Comparison of ENCODE assay signal across 9 cellular contexts in genomic region chr4:75514949-75515612, GRCh38. TPM values are rescaled to one million over a fixed set of nuclear protein-coding genes. Genes with fewer than 3 reads are reported as not detected.
A peak's percentile ranks its signal among the peaks of the same experiment; 100 is the strongest.
DNase-seq lines count a peak whose midpoint lies in the region; ATAC-seq and TF ChIP-seq lines count a peak whose summit lies in the region.
"Had no signal": no experiment of that assay in that cellular context is flagged by ENCODE, and none has a peak within 500 bp of the region (broad histone marks: within the 10 kb centered on the region; RNA-seq: fewer than 3 reads in every experiment).

No MANE protein-coding gene starts in this region.

- peak overlapping the region; percentile 92 for H3K27ac ChIP-seq in right cardiac atrium (ENCODE audit: low read length)

- no peak overlapping the region for H3K4me3 Mint-ChIP-seq in activated CD8-positive, alpha-beta T cell treated with anti-CD3 and anti-CD28 coated beads for 36 hours

- no peak for TF ChIP-seq CTCF in activated CD8-positive, alpha-beta T cell treated with anti-CD3 and anti-CD28 coated beads for 36 hours (IDR thresholded peaks at IDR 0.05)

- no peaks in the 10 kb centered on the region for H3K9me3 ChIP-seq in right cardiac atrium (ENCODE audit: control insufficient read depth, low read length)

- 47% methylated on average over 9 of the region's 9 CpGs for WGBS in right cardiac atrium

- peak overlapping the region; percentile 94 for H3K27ac Mint-ChIP-seq in activated CD8-positive, alpha-beta T cell treated with anti-CD3 and anti-CD28 coated beads for 36 hours

- peaks cover 45% of the 10 kb centered on the region for H3K4me1 Mint-ChIP-seq in activated CD8-positive, alpha-beta T cell treated with anti-CD3 and anti-CD28 coated beads for 36 hours (ENCODE audit: low read depth)

- H3K36me3 Mint-ChIP-seq in activated CD8-positive, alpha-beta T cell treated with anti-CD3 and anti-CD28 coated beads for 36 hours (ENCODE audit: low read depth), result peaks cover 36% of the 10 kb centered on the region

- no peaks in the 10 kb centered on the region for H3K27me3 ChIP-seq in right cardiac atrium (ENCODE audit: control insufficient read depth, insufficient read depth)

- intact Hi-C loops in activated CD8-positive, alpha-beta T cell treated with anti-CD3 and anti-CD28 coated beads for 36 hours (cut with micrococcal nuclease), result loop anchor here (1.0 kb wide), 1 partner anchor 158 kb away; the partner anchor contains the start of gene G3BP2
- intact Hi-C loops in right cardiac atrium (cut with DNase I), result no loop called here

- peak; percentile 12 for DNase-seq in activated naive CD4-positive, alpha-beta T cell treated with Interleukin-2 at 50 U/mL for 16 hours
- no peak for DNase-seq in activated naive CD4-positive, alpha-beta T cell treated with anti-CD3 and anti-CD28 coated beads, Interleukin-2, amount 50 U/mL, for 16 hours
- peak; percentile 42 for DNase-seq in activated CD8-positive, alpha-beta T cell treated with anti-CD3 and anti-CD28 coated beads for 36 hours
- DNase-seq in right cardiac atrium, result no peak
- DNase-seq in stimulated activated naive CD8-positive, alpha-beta T cell treated with anti-CD3 and anti-CD28 coated beads, Interleukin-15, Interleukin-2, amounts not matched to agents 100 U/mL and 50 U/mL, for 24 hours, result peak; percentile 8
- DNase-seq in NCI-H1417 treated with DMSO at 0.1 percent for 48 hours (lab: John Stamatoyannopoulos, UW), result no peak
- DNase-seq in HEK293T (ENCODE audit: extremely low spot score), result no peak

- ATAC-seq in HG03432 (IDR thresholded peaks at IDR 0.05; ENCODE audit: unreplicated experiment) (peak; percentile 4), right cardiac atrium (peak in 1 of 2 donors; percentile 1)
- no peak for ATAC-seq in activated CD8-positive, alpha-beta T cell treated with anti-CD3 and anti-CD28 coated beads for 36 hours
- ATAC-seq in stimulated activated naive CD8-positive, alpha-beta T cell treated with anti-CD3 and anti-CD28 coated beads, Interleukin-15, Interleukin-2, amounts not matched to agents 100 U/mL and 50 U/mL, for 24 hours, result no peak

- H3K27me3 Mint-ChIP-seq in activated CD8-positive, alpha-beta T cell treated with anti-CD3 and anti-CD28 coated beads for 36 hours, result no peaks in the 10 kb centered on the region

- H3K9me3 Mint-ChIP-seq in activated CD8-positive, alpha-beta T cell treated with anti-CD3 and anti-CD28 coated beads for 36 hours, result no peaks in the 10 kb centered on the region

- POLR2A ChIA-PET in activated CD8-positive, alpha-beta T cell treated with anti-CD3 and anti-CD28 coated beads for 36 hours (lab: Charles Lee), result interaction anchor here (0.8 to 1.5 kb wide), 6 partner anchors 13 to 209 kb away, joined by 3 to 7 read pairs (median 4); partner anchors contain the start of gene USO1
- POLR2A ChIA-PET in HEK293T (lab: Yijun Ruan, JAX), result interaction anchor here (0.8 to 2.1 kb wide), 12 partner anchors 8 to 580 kb away, joined by 3 to 12 read pairs (median 4); partner anchors contain the start of gene ODAPH

- no peaks in the 10 kb centered on the region for H3K4me1 ChIP-seq in right cardiac atrium (ENCODE audit: control insufficient read depth, insufficient read depth, low read length)

- peak overlapping the region; percentile 86 for H3K4me3 ChIP-seq in right cardiac atrium (ENCODE audit: low read length)

- CTCF ChIA-PET in activated CD8-positive, alpha-beta T cell treated with anti-CD3 and anti-CD28 coated beads for 36 hours (lab: Charles Lee), result interaction anchor here (0.6 to 3.0 kb wide), 3 partner anchors 12 to 333 kb away, joined by 3 to 12 read pairs (median 11); partner anchors contain the start of gene USO1
- CTCF ChIA-PET in HEK293T (lab: Yijun Ruan, JAX), result interaction anchor here (1.3 kb wide), 1 partner anchor 27 kb away, joined by 3 read pairs; no protein-coding TSS in a partner anchor

TF ChIP-seq in HEK293T, 16 proteins besides CTCF, POLR2A, EP300 and RAD21:
- TF ChIP-seq LEF1 (IDR thresholded peaks at IDR 0.05; ENCODE audit: borderline replicate concordance) (no peak), L3MBTL2 (conservative IDR thresholded peaks at IDR 0.05) (no peak), FOXA1 (IDR thresholded peaks at IDR 0.05) (no peak), FOXK2 (IDR thresholded peaks at IDR 0.05) (no peak), ZNF384 (IDR thresholded peaks at IDR 0.05) (no peak), ARNT (IDR thresholded peaks at IDR 0.05) (no peak), SUZ12 (IDR thresholded peaks at IDR 0.05) (no peak), CTBP1 (IDR thresholded peaks at IDR 0.05; ENCODE audit: borderline replicate concordance) (no peak), HDGF (IDR thresholded peaks at IDR 0.05; ENCODE audit: borderline replicate concordance) (no peak), ELF4 (IDR thresholded peaks at IDR 0.05) (no peak), BHLHE40 (IDR thresholded peaks at IDR 0.05; ENCODE audit: borderline replicate concordance) (no peak), FOXM1 (IDR thresholded peaks at IDR 0.05; ENCODE audit: borderline replicate concordance) (no peak), TARDBP (IDR thresholded peaks at IDR 0.05) (no peak), NFRKB (IDR thresholded peaks at IDR 0.05) (no peak), SP1 (IDR thresholded peaks at IDR 0.05) (no peak)
- TF ChIP-seq, protein P1, sequence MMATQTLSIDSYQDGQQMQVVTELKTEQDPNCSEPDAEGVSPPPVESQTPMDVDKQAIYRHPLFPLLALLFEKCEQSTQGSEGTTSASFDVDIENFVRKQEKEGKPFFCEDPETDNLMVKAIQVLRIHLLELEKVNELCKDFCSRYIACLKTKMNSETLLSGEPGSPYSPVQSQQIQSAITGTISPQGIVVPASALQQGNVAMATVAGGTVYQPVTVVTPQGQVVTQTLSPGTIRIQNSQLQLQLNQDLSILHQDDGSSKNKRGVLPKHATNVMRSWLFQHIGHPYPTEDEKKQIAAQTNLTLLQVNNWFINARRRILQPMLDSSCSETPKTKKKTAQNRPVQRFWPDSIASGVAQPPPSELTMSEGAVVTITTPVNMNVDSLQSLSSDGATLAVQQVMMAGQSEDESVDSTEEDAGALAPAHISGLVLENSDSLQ (IDR thresholded peaks at IDR 0.05), result no peak

RNA-seq across cellular contexts. Expression of gene THAP6, which starts 0.8 kb away (rescaled TPM):
- 10 to 100 TPM; 16.6 to 19.1 TPM for total RNA-seq in activated CD8-positive, alpha-beta T cell treated with anti-CD3 and anti-CD28 coated beads for 36 hours
- total RNA-seq in right cardiac atrium, result 10 to 100 TPM; 13.9 to 21.7 (median 19.2) TPM
- polyA plus RNA-seq in right cardiac atrium, result 8.5 TPM

RNA-seq across cellular contexts. Expression of gene RCHY1, which starts 0.9 kb away (rescaled TPM):
- total RNA-seq in activated CD8-positive, alpha-beta T cell treated with anti-CD3 and anti-CD28 coated beads for 36 hours, result 10 to 100 TPM; 33.1 to 33.3 TPM
- 10 to 100 TPM; 40.9 to 56.7 (median 49.2) TPM for total RNA-seq in right cardiac atrium
- polyA plus RNA-seq in right cardiac atrium, result 26.1 TPM

RNA-seq across cellular contexts. Expression of gene ODAPH, which starts 40.8 kb away (rescaled TPM):
- total RNA-seq in activated CD8-positive, alpha-beta T cell treated with anti-CD3 and anti-CD28 coated beads for 36 hours, result not detected
- not detected for total RNA-seq in right cardiac atrium
- not detected for polyA plus RNA-seq in right cardiac atrium
- total RNA-seq: glomerular endothelial cell had no signal

Comparison
In these comparisons a context has a peak if more than half of its experiments do, and no peak if none do; other contexts are left out.
1. DNase-seq: peak in activated naive CD4-positive, alpha-beta T cell treated with Interleukin-2 at 50 U/mL for 16 hours (single experiment), activated CD8-positive, alpha-beta T cell treated with anti-CD3 and anti-CD28 coated beads for 36 hours (single experiment) and stimulated activated naive CD8-positive, alpha-beta T cell treated with anti-CD3 and anti-CD28 coated beads, Interleukin-15, Interleukin-2, amounts not matched to agents 100 U/mL and 50 U/mL, for 24 hours (single experiment); none in activated naive CD4-positive, alpha-beta T cell treated with anti-CD3 and anti-CD28 coated beads, Interleukin-2, amount 50 U/mL, for 16 hours (single experiment), right cardiac atrium (0 of 3), NCI-H1417 treated with DMSO at 0.1 percent for 48 hours (single experiment) and HEK293T (single experiment).